9 cellular contexts compared by ENCODE assay signal in genomic region chr22:46035380-46035741, GRCh38. TPM values are rescaled to one million over a fixed set of nuclear protein-coding genes. Genes with fewer than 3 reads are reported as not detected.
DNase-seq lines count a peak whose midpoint lies in the region; ATAC-seq and TF ChIP-seq lines count a peak whose summit lies in the region.
"Had no signal": no experiment of that assay in that cellular context is flagged by ENCODE, and none has a peak within 500 bp of the region (broad histone marks: within the 10 kb centered on the region; RNA-seq: fewer than 3 reads in every experiment).

No MANE protein-coding gene starts in this region.

- WGBS in upper lobe of left lung, 2 donors = 2 to 3% methylated on average over 16 of the region's 16 CpGs

- peaks cover 29% of the 10 kb centered on the region for H3K4me1 Mint-ChIP-seq in brain
- H3K4me1 Mint-ChIP-seq in memory B cell = peaks cover 3% of the 10 kb centered on the region

- H3K36me3 Mint-ChIP-seq in brain (no peaks in the 10 kb centered on the region), memory B cell (no peaks in the 10 kb centered on the region)
- H3K36me3 Mint-ChIP-seq: activated naive CD4-positive, alpha-beta T cell treated with anti-CD3 and anti-CD28 coated beads, Interleukin-2, amount 50 U/mL, for 72 hours had no signal

- ATAC-seq in Right ventricle myocardium inferior (no peak), memory B cell (ENCODE audit: low read depth) (no peak), upper lobe of left lung (ENCODE audit: low FRiP score in 2 of 2) (no peak), HG03095 (IDR thresholded peaks at IDR 0.05; ENCODE audit: unreplicated experiment) (no peak), GM18498 (IDR thresholded peaks at IDR 0.05; ENCODE audit: unreplicated experiment) (no peak), omental fat pad (ENCODE audit: low FRiP score) (no peak)

- TF ChIP-seq EP300 in upper lobe of left lung (IDR thresholded peaks at IDR 0.05) = no peak

- no peaks in the 10 kb centered on the region for H3K36me3 ChIP-seq in cardiac muscle cell
- H3K36me3 ChIP-seq in upper lobe of left lung = no peaks in the 10 kb centered on the region

- H3K27ac Mint-ChIP-seq in brain (peak overlapping the region; percentile 65 to 83 (median 79)), memory B cell (peak overlapping the region; percentile 87)

- peak in 1 of 4 donors; percentile 30 for TF ChIP-seq POLR2A in upper lobe of left lung (IDR thresholded peaks at IDR 0.05)

- H3K27me3 Mint-ChIP-seq in brain (peaks cover 38% of the 10 kb centered on the region), memory B cell (no peaks in the 10 kb centered on the region)

- H3K9me3 ChIP-seq in cardiac muscle cell (ENCODE audit: low read depth) (no peaks in the 10 kb centered on the region), upper lobe of left lung (no peaks in the 10 kb centered on the region)

- H3K27me3 ChIP-seq in cardiac muscle cell (no peaks in the 10 kb centered on the region), upper lobe of left lung (no peaks in the 10 kb centered on the region)

- TF ChIP-seq CTCF in cardiac muscle cell (IDR thresholded peaks at IDR 0.05; ENCODE audit: low read depth, low read length) (no peak), brain (conservative IDR thresholded peaks at IDR 0.05) (no peak), upper lobe of left lung (IDR thresholded peaks at IDR 0.05) (no peak), omental fat pad (IDR thresholded peaks at IDR 0.05) (no peak)

- no peaks in the 10 kb centered on the region for H3K4me1 ChIP-seq in cardiac muscle cell (ENCODE audit: low read depth)
- peaks cover 13 to 23% (median 17%) of the 10 kb centered on the region in 4 donors for H3K4me1 ChIP-seq in upper lobe of left lung

- DNase-seq in cardiac muscle cell (ENCODE audit: low read depth in 1 of 2, low spot score in 1 of 2) (no peak), Right ventricle myocardium inferior (ENCODE audit: missing footprints) (no peak), memory B cell (ENCODE audit: low spot score in 2 of 2) (no peak), upper lobe of left lung (no peak), omental fat pad (ENCODE audit: low spot score) (no peak)

- H3K4me3 Mint-ChIP-seq in brain (peak overlapping the region; percentile 85 to 92 (median 90)), memory B cell (peak overlapping the region; percentile 70)

- peak overlapping the region; percentile 63 for H3K27ac ChIP-seq in cardiac muscle cell
- peak overlapping the region; percentile 36 to 98 (median 79) for H3K27ac ChIP-seq in upper lobe of left lung

- H3K4me3 ChIP-seq in cardiac muscle cell (peak overlapping the region; percentile 57), upper lobe of left lung (peak overlapping the region in 3 of 4 donors; percentile 29 to 68 (median 36))

- intact Hi-C loops in Right ventricle myocardium inferior (cut with DNase I) = loop anchor here (2.0 to 5.0 kb wide), 3 partner anchors 23 to 38 kb away; no protein-coding TSS in a partner anchor

- H3K9me3 Mint-ChIP-seq in brain (no peaks in the 10 kb centered on the region), memory B cell (no peaks in the 10 kb centered on the region)
- H3K9me3 Mint-ChIP-seq: activated naive CD4-positive, alpha-beta T cell treated with anti-CD3 and anti-CD28 coated beads, Interleukin-2, amount 50 U/mL, for 72 hours had no signal

RNA-seq across cellular contexts. Expression of gene WNT7B, which starts 58.4 kb away (rescaled TPM):
- total RNA-seq in cardiac muscle cell (not detected in 2 replicates), Right ventricle myocardium inferior (not detected), upper lobe of left lung (10 to 100 TPM in 2 of 6 donors, 1 to 10 TPM in 4; 5.2 to 15.6 (median 8.8) TPM), omental fat pad (under 1 TPM in 2 of 4 donors, not detected in 2; 0.28 to 0.48 TPM)
- polyA plus RNA-seq in cardiac muscle cell (not detected in 2 replicates), brain (ENCODE audit: insufficient read depth, low read depth, low replicate concordance) (15.9 TPM)
